Comparison of ENCODE assay signal across 34 cellular contexts in genomic region chr6:157490870-157491269, GRCh38.
"Had no signal": no experiment of that assay in that cellular context is flagged by ENCODE, and none has a peak within 500 bp of the region (broad histone marks: within the 10 kb centered on the region; RNA-seq: fewer than 3 reads in every experiment).

No MANE protein-coding gene starts in this region.

- H3K36me3 ChIP-seq: adrenal gland, brain microvascular endothelial cell, cardiac muscle cell had no signal

- H3K4me1 ChIP-seq: adrenal gland had no signal

- H3K9me3 Mint-ChIP-seq: activated B cell treated with CpG ODN at 0.5 μM for 24 hours; activated CD4-positive, alpha-beta memory T cell treated with anti-CD3 and anti-CD28 coated beads for 36 hours; activated CD8-positive, alpha-beta T cell treated with anti-CD3 and anti-CD28 coated beads for 36 hours; activated naive CD4-positive, alpha-beta T cell treated with anti-CD3 and anti-CD28 coated beads for 36 hours; activated naive CD8-positive, alpha-beta T cell treated with anti-CD3 and anti-CD28 coated beads for 36 hours; activated T-cell treated with anti-CD3 and anti-CD28 coated beads, Interleukin-2, amount 50 U/mL, for 4 hours; central memory CD8-positive, alpha-beta T cell; T-cell had no signal

- H3K4me3 ChIP-seq: adrenal gland, body of pancreas, cardiac muscle cell had no signal

- DNase-seq: activated B cell treated with CpG ODN at 0.5 μM for 24 hours; activated CD4-positive, alpha-beta memory T cell treated with anti-CD3 and anti-CD28 coated beads for 36 hours; activated CD4-positive, alpha-beta T cell treated with anti-CD3 and anti-CD28 coated beads for 4 hours; activated CD4-positive, alpha-beta T cell treated with anti-CD3 and anti-CD28 coated beads, Interleukin-2, amount 10 ng/mL, durations not matched to agents 24 days and 14 days; activated CD4-positive, alpha-beta T cell treated with anti-CD3 and anti-CD28 coated beads, Interleukin-2, amount 50 U/mL, for 1 hour; activated CD4-positive, alpha-beta T cell treated with anti-CD3 and anti-CD28 coated beads, Interleukin-2, amount 50 U/mL, for 4 hours; activated CD4-positive, CD25-positive, alpha-beta regulatory T cell treated with anti-CD3 and anti-CD28 coated beads, Interleukin-2, amount 50 U/mL, for 72 hours; activated CD8-positive, alpha-beta memory T cell treated with anti-CD3 and anti-CD28 coated beads, Interleukin-2, amount 50 U/mL, for 4 hours; activated CD8-positive, alpha-beta T cell treated with anti-CD3 and anti-CD28 coated beads for 36 hours; activated effector memory CD4-positive, alpha-beta T cell treated with anti-CD3 and anti-CD28 coated beads, Interleukin-2, amount 50 U/mL, for 16 hours; activated gamma-delta T cell treated with Interleukin-2 at 50 U/mL for 16 hours; activated naive CD4-positive, alpha-beta T cell; activated naive CD4-positive, alpha-beta T cell treated with anti-CD3 and anti-CD28 coated beads for 36 hours; activated naive CD4-positive, alpha-beta T cell treated with anti-CD3 and anti-CD28 coated beads, Interleukin-2, amount 50 U/mL, for 16 hours; activated naive CD8-positive, alpha-beta T cell treated with anti-CD3 and anti-CD28 coated beads for 36 hours; activated T-cell treated with anti-CD3 and anti-CD28 coated beads for 4 hours; activated T-cell treated with anti-CD3 and anti-CD28 coated beads, Interleukin-2, amount 50 U/mL, for 1 hour; activated T-cell treated with anti-CD3 and anti-CD28 coated beads, Interleukin-2, amount 50 U/mL, for 4 hours; activated T-cell treated with anti-CD3 and anti-CD28 coated beads, Interleukin-2, amount 50 U/mL, for 72 hours; adrenal gland; amniotic stem cell; aorta; body of pancreas; brain microvascular endothelial cell; caudate nucleus; T-cell; T-helper 17 cell; T-helper 9 cell had no signal

- H3K4me3 Mint-ChIP-seq: activated B cell treated with CpG ODN at 0.5 μM for 24 hours; activated CD4-positive, alpha-beta memory T cell treated with anti-CD3 and anti-CD28 coated beads for 36 hours; activated CD4-positive, alpha-beta T cell treated with anti-CD3 and anti-CD28 coated beads, Interleukin-2, amount 10 ng/mL, durations not matched to agents 24 days and 14 days; activated CD8-positive, alpha-beta T cell treated with anti-CD3 and anti-CD28 coated beads for 36 hours; activated naive CD4-positive, alpha-beta T cell treated with anti-CD3 and anti-CD28 coated beads for 36 hours; activated naive CD8-positive, alpha-beta T cell treated with anti-CD3 and anti-CD28 coated beads for 36 hours; activated T-cell treated with anti-CD3 and anti-CD28 coated beads, Interleukin-2, amount 50 U/mL, for 4 hours; activated T-cell treated with anti-CD3 and anti-CD28 coated beads, Interleukin-2, amount 50 U/mL, for 72 hours; activated T-helper 1 cell treated with anti-CD3 and anti-CD28 coated beads, Interleukin-12 subunit alpha, Interleukin-12 subunit beta, Interleukin-2, Interleukin-4 antibody, amounts not matched to agents 30 ng/mL and 10 ng/mL and 1 ng/mL, durations not matched to agents 14 hours and 24 hours and 36 hours; activated T-helper 17 cell treated with anti-CD3 and anti-CD28 coated beads, Interleukin-2, amount 50 U/mL, for 72 hours; central memory CD8-positive, alpha-beta T cell; T-cell; T-helper 17 cell had no signal

- H3K27me3 Mint-ChIP-seq: activated B cell treated with CpG ODN at 0.5 μM for 24 hours; activated T-helper 17 cell treated with anti-CD3 and anti-CD28 coated beads, Interleukin-2, amount 50 U/mL, for 72 hours had no signal

- H3K27ac ChIP-seq: adrenal gland, body of pancreas, brain microvascular endothelial cell, cardiac muscle cell, VCaP had no signal

- H3K9me3 ChIP-seq: adrenal gland, body of pancreas had no signal

- H3K27me3 ChIP-seq: adrenal gland, body of pancreas, brain microvascular endothelial cell, cardiac muscle cell had no signal

- ATAC-seq: activated CD8-positive, alpha-beta T cell treated with anti-CD3 and anti-CD28 coated beads for 36 hours; activated naive CD4-positive, alpha-beta T cell treated with anti-CD3 and anti-CD28 coated beads, Interleukin-2, amount 50 U/mL, for 72 hours; activated T-cell treated with anti-CD3 and anti-CD28 coated beads, Interleukin-2, amount 50 U/mL, for 4 hours; activated T-cell treated with anti-CD3 and anti-CD28 coated beads, Interleukin-2, amount 50 U/mL, for 72 hours; activated T-helper 17 cell treated with anti-CD3 and anti-CD28 coated beads, Interleukin-2, amount 50 U/mL, for 72 hours; body of pancreas; T-cell; T-helper 17 cell had no signal

- H3K27ac Mint-ChIP-seq: activated B cell treated with CpG ODN at 0.5 μM for 24 hours; activated CD4-positive, alpha-beta memory T cell treated with anti-CD3 and anti-CD28 coated beads for 36 hours; activated CD4-positive, alpha-beta T cell treated with anti-CD3 and anti-CD28 coated beads, Interleukin-2, amount 10 ng/mL, durations not matched to agents 24 days and 14 days; activated CD8-positive, alpha-beta T cell treated with anti-CD3 and anti-CD28 coated beads for 36 hours; activated naive CD4-positive, alpha-beta T cell treated with anti-CD3 and anti-CD28 coated beads for 36 hours; activated naive CD4-positive, alpha-beta T cell treated with anti-CD3 and anti-CD28 coated beads, Interleukin-2, amount 50 U/mL, for 72 hours; activated naive CD8-positive, alpha-beta T cell treated with anti-CD3 and anti-CD28 coated beads for 36 hours; activated T-cell treated with anti-CD3 and anti-CD28 coated beads, Interleukin-2, amount 50 U/mL, for 72 hours; activated T-helper 1 cell treated with anti-CD3 and anti-CD28 coated beads, Interleukin-12 subunit alpha, Interleukin-12 subunit beta, Interleukin-2, Interleukin-4 antibody, amounts not matched to agents 30 ng/mL and 10 ng/mL and 1 ng/mL, durations not matched to agents 14 hours and 24 hours and 36 hours; activated T-helper 17 cell treated with anti-CD3 and anti-CD28 coated beads, Interleukin-2, amount 50 U/mL, for 72 hours; T-cell; T-helper 17 cell had no signal

- H3K36me3 Mint-ChIP-seq: T-cell had no signal
